1 cellular context compared by ENCODE assay signal in genomic region chr6:133396630-133397335, GRCh38.
TF ChIP-seq lines count a peak whose summit lies in the region.

No MANE protein-coding gene starts in this region.

TF ChIP-seq in SK-N-SH treated with all-trans-retinoic acid at 6 μM for 48 hours, 23 proteins besides CTCF, POLR2A, EP300 and RAD21 (continued from another document):
- no peak for TF ChIP-seq POU6F1 (CRISPR knock-in tag; IDR thresholded peaks at IDR 0.05; ENCODE audit: borderline replicate concordance, low read depth)
